3 cellular contexts compared by ENCODE assay signal in the genomic region with DNA sequence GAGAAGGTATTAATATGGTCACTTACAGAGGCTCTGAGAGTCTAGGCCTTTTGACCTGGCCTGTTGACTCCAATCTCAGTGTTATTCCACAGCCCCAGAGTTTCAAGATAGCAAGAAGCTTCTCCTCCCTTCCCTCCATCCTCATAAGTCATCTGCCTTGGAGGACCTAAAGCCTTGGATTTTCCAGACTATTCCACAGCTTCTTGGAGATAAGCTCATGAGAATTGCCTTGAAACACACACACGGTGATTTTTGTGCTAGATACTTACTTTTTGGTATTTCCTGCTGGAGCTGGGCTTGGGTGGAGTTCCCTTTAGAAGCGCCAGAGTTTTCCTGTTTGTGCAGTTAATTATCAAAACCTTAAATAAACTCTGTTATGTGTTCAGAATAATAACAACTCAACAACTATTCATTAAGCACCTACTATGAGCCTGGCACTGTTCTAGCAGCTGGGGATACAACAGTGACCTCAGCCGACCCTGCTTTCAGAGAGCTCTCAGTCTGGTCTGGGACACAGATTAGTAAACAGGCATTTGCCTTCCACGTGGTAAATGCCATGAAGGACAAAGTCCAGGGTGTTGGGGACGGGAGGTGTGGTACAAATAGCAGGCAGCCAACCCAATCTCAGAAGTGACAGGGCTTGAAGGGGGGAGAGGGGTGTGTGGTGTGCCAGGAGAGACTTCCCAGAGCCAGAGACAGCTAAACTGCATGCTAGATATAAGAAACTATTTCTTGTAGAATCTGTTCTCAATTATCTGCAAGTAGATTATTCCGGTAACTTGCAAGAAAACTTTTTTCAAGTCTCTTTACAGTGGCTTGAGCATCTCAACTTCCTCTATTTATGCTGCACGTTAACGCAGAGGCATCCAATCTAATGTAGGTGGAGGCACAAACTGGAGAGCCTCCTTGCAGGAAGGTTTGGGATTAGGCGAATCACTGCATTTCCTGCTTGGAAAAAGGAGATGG.
TF ChIP-seq lines count a peak whose summit lies in the region.

No MANE protein-coding gene starts in this region.

TF ChIP-seq in GM23338, 12 proteins besides CTCF, POLR2A, EP300 and RAD21 (continues in another document):
- TF ChIP-seq, protein P1, sequence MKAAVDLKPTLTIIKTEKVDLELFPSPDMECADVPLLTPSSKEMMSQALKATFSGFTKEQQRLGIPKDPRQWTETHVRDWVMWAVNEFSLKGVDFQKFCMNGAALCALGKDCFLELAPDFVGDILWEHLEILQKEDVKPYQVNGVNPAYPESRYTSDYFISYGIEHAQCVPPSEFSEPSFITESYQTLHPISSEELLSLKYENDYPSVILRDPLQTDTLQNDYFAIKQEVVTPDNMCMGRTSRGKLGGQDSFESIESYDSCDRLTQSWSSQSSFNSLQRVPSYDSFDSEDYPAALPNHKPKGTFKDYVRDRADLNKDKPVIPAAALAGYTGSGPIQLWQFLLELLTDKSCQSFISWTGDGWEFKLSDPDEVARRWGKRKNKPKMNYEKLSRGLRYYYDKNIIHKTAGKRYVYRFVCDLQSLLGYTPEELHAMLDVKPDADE (IDR thresholded peaks at IDR 0.05) = no peak
- TF ChIP-seq, protein P2, sequence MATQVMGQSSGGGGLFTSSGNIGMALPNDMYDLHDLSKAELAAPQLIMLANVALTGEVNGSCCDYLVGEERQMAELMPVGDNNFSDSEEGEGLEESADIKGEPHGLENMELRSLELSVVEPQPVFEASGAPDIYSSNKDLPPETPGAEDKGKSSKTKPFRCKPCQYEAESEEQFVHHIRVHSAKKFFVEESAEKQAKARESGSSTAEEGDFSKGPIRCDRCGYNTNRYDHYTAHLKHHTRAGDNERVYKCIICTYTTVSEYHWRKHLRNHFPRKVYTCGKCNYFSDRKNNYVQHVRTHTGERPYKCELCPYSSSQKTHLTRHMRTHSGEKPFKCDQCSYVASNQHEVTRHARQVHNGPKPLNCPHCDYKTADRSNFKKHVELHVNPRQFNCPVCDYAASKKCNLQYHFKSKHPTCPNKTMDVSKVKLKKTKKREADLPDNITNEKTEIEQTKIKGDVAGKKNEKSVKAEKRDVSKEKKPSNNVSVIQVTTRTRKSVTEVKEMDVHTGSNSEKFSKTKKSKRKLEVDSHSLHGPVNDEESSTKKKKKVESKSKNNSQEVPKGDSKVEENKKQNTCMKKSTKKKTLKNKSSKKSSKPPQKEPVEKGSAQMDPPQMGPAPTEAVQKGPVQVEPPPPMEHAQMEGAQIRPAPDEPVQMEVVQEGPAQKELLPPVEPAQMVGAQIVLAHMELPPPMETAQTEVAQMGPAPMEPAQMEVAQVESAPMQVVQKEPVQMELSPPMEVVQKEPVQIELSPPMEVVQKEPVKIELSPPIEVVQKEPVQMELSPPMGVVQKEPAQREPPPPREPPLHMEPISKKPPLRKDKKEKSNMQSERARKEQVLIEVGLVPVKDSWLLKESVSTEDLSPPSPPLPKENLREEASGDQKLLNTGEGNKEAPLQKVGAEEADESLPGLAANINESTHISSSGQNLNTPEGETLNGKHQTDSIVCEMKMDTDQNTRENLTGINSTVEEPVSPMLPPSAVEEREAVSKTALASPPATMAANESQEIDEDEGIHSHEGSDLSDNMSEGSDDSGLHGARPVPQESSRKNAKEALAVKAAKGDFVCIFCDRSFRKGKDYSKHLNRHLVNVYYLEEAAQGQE (IDR thresholded peaks at IDR 0.05; ENCODE audit: unreplicated experiment) = no peak
- no peak for TF ChIP-seq EZH2 (IDR thresholded peaks at IDR 0.05; ENCODE audit: low read depth, unreplicated experiment)
- TF ChIP-seq ZNF114 (CRISPR knock-in tag; IDR thresholded peaks at IDR 0.05) = no peak
- no peak for TF ChIP-seq NANOG (IDR thresholded peaks at IDR 0.05; ENCODE audit: borderline replicate concordance)
- no peak for TF ChIP-seq STAT1 (IDR thresholded peaks at IDR 0.05; ENCODE audit: unreplicated experiment)

TF ChIP-seq in K562, 482 proteins besides CTCF, POLR2A, EP300 and RAD21:
- TF ChIP-seq GTF2E2 (tag; IDR thresholded peaks at IDR 0.05) (no peak), ZEB2 (IDR thresholded peaks at IDR 0.05) (no peak)

TF ChIP-seq in HepG2, 621 proteins besides CTCF, POLR2A, EP300 and RAD21 (continues in another document):
- TF ChIP-seq FOSL2 (CRISPR knock-in tag; IDR thresholded peaks at IDR 0.05) (peak; percentile 77), FOXP1 (IDR thresholded peaks at IDR 0.05) (peak; percentile 61; the same call in 1 of the 2 replicates), FOXP1 (CRISPR knock-in tag; IDR thresholded peaks at IDR 0.05) (peak; percentile 97), ZNF761 (CRISPR knock-in tag; conservative IDR thresholded peaks at IDR 0.05) (no peak), MXI1 (IDR thresholded peaks at IDR 0.05; ENCODE audit: borderline replicate concordance, low read depth, low read length) (peak; percentile 91; the same call in 2 of the 3 replicates), BRD4 (CRISPR knock-in tag; IDR thresholded peaks at IDR 0.05) (no peak), MAZ (IDR thresholded peaks at IDR 0.05; ENCODE audit: borderline replicate concordance, low read depth, low read length) (no peak), MAZ (CRISPR knock-in tag; IDR thresholded peaks at IDR 0.05; ENCODE audit: low read depth) (0 out of 2 replicates have a peak, but pooled peaks have one; percentile 27), ZFY (CRISPR knock-in tag; IDR thresholded peaks at IDR 0.05) (no peak), ZNF569 (CRISPR knock-in tag; IDR thresholded peaks at IDR 0.05; ENCODE audit: borderline replicate concordance) (no peak), ZFX (CRISPR knock-in tag; IDR thresholded peaks at IDR 0.05; ENCODE audit: low read depth) (no peak; the same call in 1 of the 2 replicates), ZBTB3 (CRISPR knock-in tag; IDR thresholded peaks at IDR 0.05; ENCODE audit: borderline replicate concordance, low read depth) (no peak), GFI1 (CRISPR knock-in tag; IDR thresholded peaks at IDR 0.05; ENCODE audit: borderline replicate concordance) (peak; percentile 90; the same call in 1 of the 2 replicates), TP53 (CRISPR knock-in tag; conservative IDR thresholded peaks at IDR 0.05) (no peak), HDAC6 (IDR thresholded peaks at IDR 0.05; ENCODE audit: low read depth, low read length) (no peak), ZNF816 (CRISPR knock-in tag; IDR thresholded peaks at IDR 0.05; ENCODE audit: borderline replicate concordance) (no peak; the same call in 1 of the 2 replicates), STAT5B (CRISPR knock-in tag; IDR thresholded peaks at IDR 0.05) (no peak), JUND (CRISPR knock-in tag; IDR thresholded peaks at IDR 0.05) (no peak), ELF3 (CRISPR knock-in tag; IDR thresholded peaks at IDR 0.05) (peak; percentile 83), ZNF335 (CRISPR knock-in tag; IDR thresholded peaks at IDR 0.05) (0 out of 2 replicates have a peak, but pooled peaks have one; percentile 54), ZEB1 (IDR thresholded peaks at IDR 0.05; ENCODE audit: insufficient replicate concordance, low read depth) (no peak), ZNF260 (CRISPR knock-in tag; IDR thresholded peaks at IDR 0.05; ENCODE audit: borderline replicate concordance, low read depth) (no peak), NFYB (CRISPR knock-in tag; IDR thresholded peaks at IDR 0.05) (0 out of 2 replicates have a peak, but pooled peaks have one; percentile 28), EEA1 (CRISPR knock-in tag; IDR thresholded peaks at IDR 0.05; ENCODE audit: borderline replicate concordance) (no peak)
- TF ChIP-seq, protein P3, sequence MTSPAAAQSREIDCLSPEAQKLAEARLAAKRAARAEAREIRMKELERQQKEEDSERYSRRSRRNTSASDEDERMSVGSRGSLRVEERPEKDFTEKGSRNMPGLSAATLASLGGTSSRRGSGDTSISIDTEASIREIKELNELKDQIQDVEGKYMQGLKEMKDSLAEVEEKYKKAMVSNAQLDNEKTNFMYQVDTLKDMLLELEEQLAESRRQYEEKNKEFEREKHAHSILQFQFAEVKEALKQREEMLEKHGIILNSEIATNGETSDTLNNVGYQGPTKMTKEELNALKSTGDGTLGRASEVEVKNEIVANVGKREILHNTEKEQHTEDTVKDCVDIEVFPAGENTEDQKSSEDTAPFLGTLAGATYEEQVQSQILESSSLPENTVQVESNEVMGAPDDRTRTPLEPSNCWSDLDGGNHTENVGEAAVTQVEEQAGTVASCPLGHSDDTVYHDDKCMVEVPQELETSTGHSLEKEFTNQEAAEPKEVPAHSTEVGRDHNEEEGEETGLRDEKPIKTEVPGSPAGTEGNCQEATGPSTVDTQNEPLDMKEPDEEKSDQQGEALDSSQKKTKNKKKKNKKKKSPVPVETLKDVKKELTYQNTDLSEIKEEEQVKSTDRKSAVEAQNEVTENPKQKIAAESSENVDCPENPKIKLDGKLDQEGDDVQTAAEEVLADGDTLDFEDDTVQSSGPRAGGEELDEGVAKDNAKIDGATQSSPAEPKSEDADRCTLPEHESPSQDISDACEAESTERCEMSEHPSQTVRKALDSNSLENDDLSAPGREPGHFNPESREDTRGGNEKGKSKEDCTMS (CRISPR knock-in tag; conservative IDR thresholded peaks at IDR 0.05) = no peak
- TF ChIP-seq, protein P4, sequence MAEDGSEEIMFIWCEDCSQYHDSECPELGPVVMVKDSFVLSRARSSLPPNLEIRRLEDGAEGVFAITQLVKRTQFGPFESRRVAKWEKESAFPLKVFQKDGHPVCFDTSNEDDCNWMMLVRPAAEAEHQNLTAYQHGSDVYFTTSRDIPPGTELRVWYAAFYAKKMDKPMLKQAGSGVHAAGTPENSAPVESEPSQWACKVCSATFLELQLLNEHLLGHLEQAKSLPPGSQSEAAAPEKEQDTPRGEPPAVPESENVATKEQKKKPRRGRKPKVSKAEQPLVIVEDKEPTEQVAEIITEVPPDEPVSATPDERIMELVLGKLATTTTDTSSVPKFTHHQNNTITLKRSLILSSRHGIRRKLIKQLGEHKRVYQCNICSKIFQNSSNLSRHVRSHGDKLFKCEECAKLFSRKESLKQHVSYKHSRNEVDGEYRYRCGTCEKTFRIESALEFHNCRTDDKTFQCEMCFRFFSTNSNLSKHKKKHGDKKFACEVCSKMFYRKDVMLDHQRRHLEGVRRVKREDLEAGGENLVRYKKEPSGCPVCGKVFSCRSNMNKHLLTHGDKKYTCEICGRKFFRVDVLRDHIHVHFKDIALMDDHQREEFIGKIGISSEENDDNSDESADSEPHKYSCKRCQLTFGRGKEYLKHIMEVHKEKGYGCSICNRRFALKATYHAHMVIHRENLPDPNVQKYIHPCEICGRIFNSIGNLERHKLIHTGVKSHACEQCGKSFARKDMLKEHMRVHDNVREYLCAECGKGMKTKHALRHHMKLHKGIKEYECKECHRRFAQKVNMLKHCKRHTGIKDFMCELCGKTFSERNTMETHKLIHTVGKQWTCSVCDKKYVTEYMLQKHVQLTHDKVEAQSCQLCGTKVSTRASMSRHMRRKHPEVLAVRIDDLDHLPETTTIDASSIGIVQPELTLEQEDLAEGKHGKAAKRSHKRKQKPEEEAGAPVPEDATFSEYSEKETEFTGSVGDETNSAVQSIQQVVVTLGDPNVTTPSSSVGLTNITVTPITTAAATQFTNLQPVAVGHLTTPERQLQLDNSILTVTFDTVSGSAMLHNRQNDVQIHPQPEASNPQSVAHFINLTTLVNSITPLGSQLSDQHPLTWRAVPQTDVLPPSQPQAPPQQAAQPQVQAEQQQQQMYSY (CRISPR knock-in tag; IDR thresholded peaks at IDR 0.05) = no peak
- TF ChIP-seq, protein P5, sequence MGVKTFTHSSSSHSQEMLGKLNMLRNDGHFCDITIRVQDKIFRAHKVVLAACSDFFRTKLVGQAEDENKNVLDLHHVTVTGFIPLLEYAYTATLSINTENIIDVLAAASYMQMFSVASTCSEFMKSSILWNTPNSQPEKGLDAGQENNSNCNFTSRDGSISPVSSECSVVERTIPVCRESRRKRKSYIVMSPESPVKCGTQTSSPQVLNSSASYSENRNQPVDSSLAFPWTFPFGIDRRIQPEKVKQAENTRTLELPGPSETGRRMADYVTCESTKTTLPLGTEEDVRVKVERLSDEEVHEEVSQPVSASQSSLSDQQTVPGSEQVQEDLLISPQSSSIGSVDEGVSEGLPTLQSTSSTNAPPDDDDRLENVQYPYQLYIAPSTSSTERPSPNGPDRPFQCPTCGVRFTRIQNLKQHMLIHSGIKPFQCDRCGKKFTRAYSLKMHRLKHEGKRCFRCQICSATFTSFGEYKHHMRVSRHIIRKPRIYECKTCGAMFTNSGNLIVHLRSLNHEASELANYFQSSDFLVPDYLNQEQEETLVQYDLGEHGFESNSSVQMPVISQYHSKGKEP (CRISPR knock-in tag; IDR thresholded peaks at IDR 0.05) = no peak
- TF ChIP-seq, protein P6, sequence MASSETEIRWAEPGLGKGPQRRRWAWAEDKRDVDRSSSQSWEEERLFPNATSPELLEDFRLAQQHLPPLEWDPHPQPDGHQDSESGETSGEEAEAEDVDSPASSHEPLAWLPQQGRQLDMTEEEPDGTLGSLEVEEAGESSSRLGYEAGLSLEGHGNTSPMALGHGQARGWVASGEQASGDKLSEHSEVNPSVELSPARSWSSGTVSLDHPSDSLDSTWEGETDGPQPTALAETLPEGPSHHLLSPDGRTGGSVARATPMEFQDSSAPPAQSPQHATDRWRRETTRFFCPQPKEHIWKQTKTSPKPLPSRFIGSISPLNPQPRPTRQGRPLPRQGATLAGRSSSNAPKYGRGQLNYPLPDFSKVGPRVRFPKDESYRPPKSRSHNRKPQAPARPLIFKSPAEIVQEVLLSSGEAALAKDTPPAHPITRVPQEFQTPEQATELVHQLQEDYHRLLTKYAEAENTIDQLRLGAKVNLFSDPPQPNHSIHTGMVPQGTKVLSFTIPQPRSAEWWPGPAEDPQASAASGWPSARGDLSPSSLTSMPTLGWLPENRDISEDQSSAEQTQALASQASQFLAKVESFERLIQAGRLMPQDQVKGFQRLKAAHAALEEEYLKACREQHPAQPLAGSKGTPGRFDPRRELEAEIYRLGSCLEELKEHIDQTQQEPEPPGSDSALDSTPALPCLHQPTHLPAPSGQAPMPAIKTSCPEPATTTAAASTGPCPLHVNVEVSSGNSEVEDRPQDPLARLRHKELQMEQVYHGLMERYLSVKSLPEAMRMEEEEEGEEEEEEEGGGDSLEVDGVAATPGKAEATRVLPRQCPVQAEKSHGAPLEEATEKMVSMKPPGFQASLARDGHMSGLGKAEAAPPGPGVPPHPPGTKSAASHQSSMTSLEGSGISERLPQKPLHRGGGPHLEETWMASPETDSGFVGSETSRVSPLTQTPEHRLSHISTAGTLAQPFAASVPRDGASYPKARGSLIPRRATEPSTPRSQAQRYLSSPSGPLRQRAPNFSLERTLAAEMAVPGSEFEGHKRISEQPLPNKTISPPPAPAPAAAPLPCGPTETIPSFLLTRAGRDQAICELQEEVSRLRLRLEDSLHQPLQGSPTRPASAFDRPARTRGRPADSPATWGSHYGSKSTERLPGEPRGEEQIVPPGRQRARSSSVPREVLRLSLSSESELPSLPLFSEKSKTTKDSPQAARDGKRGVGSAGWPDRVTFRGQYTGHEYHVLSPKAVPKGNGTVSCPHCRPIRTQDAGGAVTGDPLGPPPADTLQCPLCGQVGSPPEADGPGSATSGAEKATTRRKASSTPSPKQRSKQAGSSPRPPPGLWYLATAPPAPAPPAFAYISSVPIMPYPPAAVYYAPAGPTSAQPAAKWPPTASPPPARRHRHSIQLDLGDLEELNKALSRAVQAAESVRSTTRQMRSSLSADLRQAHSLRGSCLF (CRISPR knock-in tag; IDR thresholded peaks at IDR 0.05; ENCODE audit: borderline replicate concordance) = no peak
- TF ChIP-seq, protein P7, sequence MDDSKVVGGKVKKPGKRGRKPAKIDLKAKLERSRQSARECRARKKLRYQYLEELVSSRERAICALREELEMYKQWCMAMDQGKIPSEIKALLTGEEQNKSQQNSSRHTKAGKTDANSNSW (CRISPR knock-in tag; IDR thresholded peaks at IDR 0.05; ENCODE audit: borderline replicate concordance) = no peak
- TF ChIP-seq, protein P8, sequence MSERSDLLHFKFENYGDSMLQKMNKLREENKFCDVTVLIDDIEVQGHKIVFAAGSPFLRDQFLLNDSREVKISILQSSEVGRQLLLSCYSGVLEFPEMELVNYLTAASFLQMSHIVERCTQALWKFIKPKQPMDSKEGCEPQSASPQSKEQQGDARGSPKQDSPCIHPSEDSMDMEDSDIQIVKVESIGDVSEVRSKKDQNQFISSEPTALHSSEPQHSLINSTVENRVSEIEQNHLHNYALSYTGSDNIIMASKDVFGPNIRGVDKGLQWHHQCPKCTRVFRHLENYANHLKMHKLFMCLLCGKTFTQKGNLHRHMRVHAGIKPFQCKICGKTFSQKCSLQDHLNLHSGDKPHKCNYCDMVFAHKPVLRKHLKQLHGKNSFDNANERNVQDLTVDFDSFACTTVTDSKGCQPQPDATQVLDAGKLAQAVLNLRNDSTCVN (CRISPR knock-in tag; IDR thresholded peaks at IDR 0.05; ENCODE audit: borderline replicate concordance) = 0 out of 2 replicates have a peak, but pooled peaks have one; percentile 57
